In genomic region chr11:83008581-83008923, GRCh38 we compare ENCODE assay signal across 11 cellular contexts.
DNase-seq lines count a peak whose midpoint lies in the region; ATAC-seq, FAIRE-seq and TF ChIP-seq lines count a peak whose summit lies in the region.
"Had no signal": no experiment of that assay in that cellular context is flagged by ENCODE, and none has a peak within 500 bp of the region (broad histone marks: within the 10 kb centered on the region; RNA-seq: fewer than 3 reads in every experiment).

No MANE protein-coding gene starts in this region.

- peak overlapping the region; percentile 34 for H3K27ac Mint-ChIP-seq in osteocyte (ENCODE audit: unreplicated experiment)
- H3K27ac Mint-ChIP-seq: T-helper 1 cell treated with Interleukin-12 subunit alpha and Interleukin-12 subunit beta and Interleukin-4 antibody, amounts not matched to agents 30 μg/mL and 1 μg/mL, for 36 hours had no signal

- DNase-seq in EL (peak; percentile 78), RPMI7951 (ENCODE audit: low read depth) (peak; percentile 37), epithelial cell of proximal tubule (ENCODE audit: low read depth) (peak; percentile 37), osteocyte (ENCODE audit: extremely low spot score, unreplicated experiment) (no peak), urothelium cell line (ENCODE audit: low spot score) (no peak), NCI-H187 treated with DMSO at 0.1 percent for 48 hours (lab: John Stamatoyannopoulos, UW) (no peak), NCI-H2081 treated with DMSO at 0.1 percent for 48 hours (lab: John Stamatoyannopoulos, UW) (no peak)
- no peak for DNase-seq in activated T-cell treated with anti-CD3 and anti-CD28 coated beads, Interleukin-2, amount 50 U/mL, for 4 hours
- DNase-seq: DMS153; stimulated activated CD4-positive, alpha-beta T cell treated with anti-CD3 and anti-CD28 coated beads, Interleukin-4, amount 100 ng/mL, for 4 hours had no signal

- TF ChIP-seq CTCF in epithelial cell of proximal tubule (conservative IDR thresholded peaks at IDR 0.05; ENCODE audit: low read depth, low read length), result no peak
- no peak for TF ChIP-seq CTCF in osteocyte (IDR thresholded peaks at IDR 0.05)

- ATAC-seq in activated T-cell treated with anti-CD3 and anti-CD28 coated beads, Interleukin-2, amount 50 U/mL, for 4 hours, result no peak

- H3K4me3 Mint-ChIP-seq in osteocyte (ENCODE audit: unreplicated experiment), result no peak overlapping the region
- no peak overlapping the region for H3K4me3 Mint-ChIP-seq in activated T-cell treated with anti-CD3 and anti-CD28 coated beads, Interleukin-2, amount 50 U/mL, for 4 hours
- H3K4me3 Mint-ChIP-seq: T-helper 1 cell treated with Interleukin-12 subunit alpha and Interleukin-12 subunit beta and Interleukin-4 antibody, amounts not matched to agents 30 μg/mL and 1 μg/mL, for 36 hours had no signal

- H3K27me3 Mint-ChIP-seq in osteocyte (ENCODE audit: unreplicated experiment), result no peaks in the 10 kb centered on the region
- H3K27me3 Mint-ChIP-seq in activated T-cell treated with anti-CD3 and anti-CD28 coated beads, Interleukin-2, amount 50 U/mL, for 4 hours (ENCODE audit: low read depth), result no peaks in the 10 kb centered on the region

- FAIRE-seq in urothelium cell line (lab: Jason Lieb, UNC), result no peak

- H3K4me1 Mint-ChIP-seq in osteocyte (ENCODE audit: unreplicated experiment), result peaks cover 69% of the 10 kb centered on the region
- peaks cover 34% of the 10 kb centered on the region for H3K4me1 Mint-ChIP-seq in activated T-cell treated with anti-CD3 and anti-CD28 coated beads, Interleukin-2, amount 50 U/mL, for 4 hours (ENCODE audit: low read depth)

- no peaks in the 10 kb centered on the region for H3K9me3 Mint-ChIP-seq in osteocyte (ENCODE audit: unreplicated experiment)
- H3K9me3 Mint-ChIP-seq in activated T-cell treated with anti-CD3 and anti-CD28 coated beads, Interleukin-2, amount 50 U/mL, for 4 hours, result no peaks in the 10 kb centered on the region
- H3K9me3 Mint-ChIP-seq: T-helper 1 cell treated with Interleukin-12 subunit alpha and Interleukin-12 subunit beta and Interleukin-4 antibody, amounts not matched to agents 30 μg/mL and 1 μg/mL, for 36 hours had no signal

- peaks cover 14% of the 10 kb centered on the region for H3K36me3 Mint-ChIP-seq in osteocyte (ENCODE audit: unreplicated experiment)
- H3K36me3 Mint-ChIP-seq in activated T-cell treated with anti-CD3 and anti-CD28 coated beads, Interleukin-2, amount 50 U/mL, for 4 hours (ENCODE audit: insufficient read depth), result peaks cover 9% of the 10 kb centered on the region

- H3K4me3 ChIP-seq in epithelial cell of proximal tubule (ENCODE audit: low read depth, low read length), result no peak overlapping the region

Comparison
In these comparisons a context has a peak if more than half of its experiments do, and no peak if none do; other contexts are left out.
1. DNase-seq: peak in EL (single experiment), RPMI7951 (single experiment) and epithelial cell of proximal tubule (single experiment); none in osteocyte (single experiment), urothelium cell line (single experiment), NCI-H187 treated with DMSO at 0.1 percent for 48 hours (single experiment), activated T-cell treated with anti-CD3 and anti-CD28 coated beads, Interleukin-2, amount 50 U/mL, for 4 hours (single experiment) and NCI-H2081 treated with DMSO at 0.1 percent for 48 hours (single experiment).